8 cellular contexts compared by ENCODE assay signal in genomic region chr14:75982724-75983358, GRCh38. TPM values are rescaled to one million over a fixed set of nuclear protein-coding genes. Genes with fewer than 3 reads are reported as not detected.
A peak's percentile ranks its signal among the peaks of the same experiment; 100 is the strongest.
DNase-seq lines count a peak whose midpoint lies in the region; ATAC-seq and TF ChIP-seq lines count a peak whose summit lies in the region.

No MANE protein-coding gene starts in this region.

- H2AFZ ChIP-seq in osteoblast (ENCODE audit: low read length), result peak overlapping the region; percentile 93

- no peaks in the 10 kb centered on the region for H3K27me3 Mint-ChIP-seq in activated B cell treated with CpG ODN at 0.5 μM for 24 hours

- H3K9me3 Mint-ChIP-seq in activated B cell treated with CpG ODN at 0.5 μM for 24 hours, result no peaks in the 10 kb centered on the region

- H3K4me2 ChIP-seq in osteoblast (ENCODE audit: insufficient read depth, low read length), result peak overlapping the region; percentile 83

- H3K27ac Mint-ChIP-seq in activated B cell treated with CpG ODN at 0.5 μM for 24 hours, result no peak overlapping the region

- no peak for TF ChIP-seq POLR2A in gastroesophageal sphincter (IDR thresholded peaks at IDR 0.05)

- TF ChIP-seq EP300 in gastroesophageal sphincter (IDR thresholded peaks at IDR 0.05), result no peak

- in situ Hi-C loops in G401 (cut with HindIII; ENCODE audit: low sequenced_read_pairs), result loop anchor here (25.0 kb wide), 1 partner anchor 271 kb away; no protein-coding TSS in a partner anchor

- TF ChIP-seq CTCF in activated B cell treated with CpG ODN at 0.5 μM for 24 hours (IDR thresholded peaks at IDR 0.05) (no peak), gastroesophageal sphincter (IDR thresholded peaks at IDR 0.05) (no peak), osteoblast (IDR thresholded peaks at IDR 0.05; ENCODE audit: extremely low read depth, low read depth, low read length) (no peak)

- no peaks in the 10 kb centered on the region for H3K36me3 Mint-ChIP-seq in activated B cell treated with CpG ODN at 0.5 μM for 24 hours (ENCODE audit: low read depth)

- H3K4me3 Mint-ChIP-seq in activated B cell treated with CpG ODN at 0.5 μM for 24 hours, result peak overlapping the region; percentile 87

- intact Hi-C loops in activated B cell treated with CpG ODN at 0.5 μM for 24 hours (cut with micrococcal nuclease), result loop anchor here (1.0 to 10.0 kb wide), 8 partner anchors 23 to 851 kb away; partner anchors contain the start of genes GPATCH2L and TTLL5

- H3K4me3 ChIP-seq in gastroesophageal sphincter (peak overlapping the region; percentile 74 to 76), osteoblast (ENCODE audit: insufficient read depth, low read length) (peak overlapping the region; percentile 86)

- 9 to 22% methylated on average over 10 to 11 of the region's 35 CpGs for WGBS in gastroesophageal sphincter (ENCODE audit: low coverage in 1 of 2), 2 donors

- no peaks in the 10 kb centered on the region for H3K27me3 ChIP-seq in gastroesophageal sphincter
- no peaks in the 10 kb centered on the region for H3K27me3 ChIP-seq in osteoblast (ENCODE audit: insufficient read depth, low read length)

- CTCF ChIA-PET in activated B cell treated with CpG ODN at 0.5 μM for 24 hours (lab: Charles Lee), result interaction anchor here (0.7 to 11.8 kb wide), 13 partner anchors 11 to 406 kb away, joined by 3 to 363 read pairs (median 7); partner anchors contain the start of gene FLVCR2

- H3K9me3 ChIP-seq in gastroesophageal sphincter (no peaks in the 10 kb centered on the region), osteoblast (ENCODE audit: low read depth, low read length) (no peaks in the 10 kb centered on the region)

- no peak for DNase-seq in activated CD4-positive, CD25-positive, alpha-beta regulatory T cell treated with anti-CD3 and anti-CD28 coated beads, Interleukin-2, amount 50 U/mL, for 72 hours
- DNase-seq in activated B cell treated with CpG ODN at 0.5 μM for 24 hours, result no peak
- peak; percentile 89 for DNase-seq in osteoblast (ENCODE audit: insufficient read length, low spot score, missing footprints)
- DNase-seq in mesenteric fat pad (ENCODE audit: low spot score), result no peak
- no peak for DNase-seq in G401 (ENCODE audit: low spot score)

- H3K4me1 ChIP-seq in gastroesophageal sphincter (peaks cover 4 to 77% (median 26%) of the 10 kb centered on the region in 3 donors), osteoblast (ENCODE audit: insufficient read depth, low read length) (peaks cover 45% of the 10 kb centered on the region)

- H3K79me2 ChIP-seq in osteoblast (ENCODE audit: insufficient read depth, low read length), result peaks cover 20% of the 10 kb centered on the region

- POLR2A ChIA-PET in activated B cell treated with CpG ODN at 0.5 μM for 24 hours (lab: Charles Lee), result interaction anchor here (0.6 to 3.0 kb wide), 4 partner anchors 22 to 828 kb away, joined by 4 to 25 read pairs (median 10); no protein-coding TSS in a partner anchor

- peaks cover 60% of the 10 kb centered on the region for H3K4me1 Mint-ChIP-seq in activated B cell treated with CpG ODN at 0.5 μM for 24 hours

- peak overlapping the region; percentile 93 to 98 (median 96) for H3K27ac ChIP-seq in gastroesophageal sphincter
- peak overlapping the region; percentile 31 for H3K27ac ChIP-seq in osteoblast (ENCODE audit: low read depth, low read length)

- no peaks in the 10 kb centered on the region for H3K36me3 ChIP-seq in gastroesophageal sphincter
- no peaks in the 10 kb centered on the region for H3K36me3 ChIP-seq in osteoblast (ENCODE audit: insufficient read depth, low read length)

- H4K20me1 ChIP-seq in osteoblast (ENCODE audit: insufficient read depth, low read length), result no peaks in the 10 kb centered on the region

- ATAC-seq in activated CD4-positive, CD25-positive, alpha-beta regulatory T cell treated with anti-CD3 and anti-CD28 coated beads, Interleukin-2, amount 50 U/mL, for 24 hours, result peak; percentile 6 to 20
- peak; percentile 12 for ATAC-seq in HG03432 (IDR thresholded peaks at IDR 0.05; ENCODE audit: unreplicated experiment)
- ATAC-seq in activated B cell treated with CpG ODN at 0.5 μM for 24 hours (ENCODE audit: low read depth), result peak; percentile 16
- ATAC-seq in gastroesophageal sphincter, result peak; percentile 37

RNA-seq across cellular contexts. Expression of gene TGFB3, which starts 1.0 kb away (rescaled TPM):
- 3.1 and 4.4 TPM in 2 replicates for total RNA-seq in activated B cell treated with CpG ODN at 0.5 μM for 24 hours
- total RNA-seq in gastroesophageal sphincter, result 10 to 100 TPM; 24.1 to 38.3 (median 27.6) TPM
- 11.6 and 16.5 TPM in 2 replicates for total RNA-seq in osteoblast
- 56.8 TPM for total RNA-seq in mesenteric fat pad
- 3.1 and 3.9 TPM in 2 replicates for total RNA-seq in G401 (2014; rRNA removed; shearing (Covaris generic))

RNA-seq across cellular contexts. Expression of gene IFT43, which starts 2.7 kb away (rescaled TPM):
- total RNA-seq in activated B cell treated with CpG ODN at 0.5 μM for 24 hours (13.4 and 15.8 TPM in 2 replicates), gastroesophageal sphincter (10 to 100 TPM; 39.7 to 51.6 (median 43.6) TPM), osteoblast (25.6 and 32.6 TPM in 2 replicates), mesenteric fat pad (33.1 TPM)
- 38.9 and 43.7 TPM in 2 replicates for total RNA-seq in G401 (2014; rRNA removed; shearing (Covaris generic))
